ENCODE assay signal across 29 cellular contexts in the genomic region with DNA sequence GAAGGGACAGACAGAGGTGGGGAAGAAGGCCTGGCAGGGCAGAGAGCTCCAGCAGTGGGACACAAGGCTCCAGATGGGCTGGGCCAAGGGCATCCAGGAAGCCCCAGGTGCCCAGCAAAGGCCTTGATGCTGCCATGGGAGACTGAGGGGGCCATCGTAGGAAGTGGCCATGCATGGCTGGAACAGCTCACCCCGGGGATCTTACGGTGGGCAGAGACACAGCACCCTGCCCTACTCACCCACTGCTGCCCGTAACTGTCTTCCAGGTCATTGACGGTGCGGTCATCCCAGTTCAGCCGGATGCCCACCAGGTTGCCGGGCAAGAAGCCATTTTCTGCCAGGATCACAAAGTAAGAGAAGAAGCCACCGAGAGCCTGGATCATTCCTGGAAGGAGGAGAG. TPM values are rescaled to one million over a fixed set of nuclear protein-coding genes. Genes with fewer than 3 reads are reported as not detected.
DNase-seq lines count a peak whose midpoint lies in the region; ATAC-seq, FAIRE-seq and TF ChIP-seq lines count a peak whose summit lies in the region.
"Had no signal": no experiment of that assay in that cellular context is flagged by ENCODE, and none has a peak within 500 bp of the region (broad histone marks: within the 10 kb centered on the region; RNA-seq: fewer than 3 reads in every experiment).

No MANE protein-coding gene starts in this region.

- no peak overlapping the region for H2AFZ ChIP-seq in H1 (ENCODE audit: low read length)

- no peaks in the 10 kb centered on the region for H3K79me1 ChIP-seq in H1 (ENCODE audit: low read depth, low read length)

- no peak overlapping the region for H3K27ac ChIP-seq in H1 (ENCODE audit: low read depth, low read length)
- H3K27ac ChIP-seq in lung (ENCODE audit: low read depth in 1 of 2, low read length in 1 of 2): no peak overlapping the region
- H3K27ac ChIP-seq in aorta (ENCODE audit: low read depth in 1 of 2, low read length in 2 of 2): no peak overlapping the region

- peaks cover 0 to 3% of the 10 kb centered on the region in 2 experiments for H4K20me1 ChIP-seq in H1 (replicated peaks in 1 of 2; ENCODE audit: control insufficient read depth in 1 of 2, insufficient read depth in 2 of 2, low read length in 2 of 2)

- H3K4ac ChIP-seq in H1 (replicated peaks; ENCODE audit: insufficient read length, low read depth, low read length): no peak overlapping the region

- 90% methylated on average over 9 of the region's 9 CpGs; no CpG with 5 or more reads in 1 of the 2 experiments for WGBS in H1 (ENCODE audit: extremely low coverage in 1 of 2, insufficient coverage in 1 of 2, insufficient read length in 1 of 2, insufficient replicate concordance in 2 of 2, low coverage in 1 of 2, low lambda C conversion rate in 2 of 2, missing lambda C conversion rate in 1 of 2), 2 experiments
- WGBS in lung, 2 donors: 93 to 95% methylated on average over 9 of the region's 9 CpGs
- WGBS in aorta, 2 donors: 91 to 94% methylated on average over 9 of the region's 9 CpGs

- no peaks in the 10 kb centered on the region for H3K79me2 ChIP-seq in H1 (ENCODE audit: control insufficient read depth in 1 of 2, insufficient read depth in 2 of 2, low read length in 2 of 2)

- H3K56ac ChIP-seq in H1 (replicated peaks; ENCODE audit: insufficient read length, low read depth, low read length): no peak overlapping the region

- no peak overlapping the region for H3K14ac ChIP-seq in H1 (ENCODE audit: insufficient read length)

- no peak overlapping the region for H2AK5ac ChIP-seq in H1 (ENCODE audit: low read depth, low read length)

- no peak overlapping the region for H2BK120ac ChIP-seq in H1 (replicated peaks; ENCODE audit: low read depth, low read length)

- H3K4me1 ChIP-seq in H1 (replicated peaks in 1 of 4; ENCODE audit: control insufficient read depth in 3 of 4, insufficient read depth in 4 of 4, low read length in 3 of 4) (no peaks in the 10 kb centered on the region), lung (ENCODE audit: control insufficient read depth in 2 of 2, insufficient read depth in 2 of 2, low read length in 2 of 2) (no peaks in the 10 kb centered on the region), aorta (ENCODE audit: control insufficient read depth in 1 of 2, insufficient read depth in 2 of 2, low read length in 2 of 2) (no peaks in the 10 kb centered on the region)

- FAIRE-seq in H1 (lab: Jason Lieb, UNC): no peak
- FAIRE-seq: A204.1, GM12878, GM12892, GM18507 had no signal

- no peak for TF ChIP-seq RAD21 in H1 (IDR thresholded peaks at IDR 0.05 in 1 of 2, conservative IDR thresholded peaks at IDR 0.05 in 1 of 2; ENCODE audit: low read depth in 2 of 2, low read length in 2 of 2)

- no peak overlapping the region for H2BK12ac ChIP-seq in H1 (ENCODE audit: low read depth, low read length)

- no peak overlapping the region for H3K9ac ChIP-seq in H1 (replicated peaks in 1 of 4; ENCODE audit: extremely low read depth in 1 of 4, low read depth in 3 of 4, low read length in 3 of 4)

- no peak overlapping the region for H2BK20ac ChIP-seq in H1 (ENCODE audit: low read length)

- intact Hi-C loops in aorta (cut with DNase I): no loop called here

- H3K4me3 ChIP-seq in H7 (ENCODE audit: insufficient read depth, low read depth, low read length) (no peak overlapping the region), H1 (ENCODE audit: extremely low read depth in 1 of 4, insufficient read depth in 2 of 4, low read depth in 3 of 4, low read length in 4 of 4) (no peak overlapping the region), lung (no peak overlapping the region), aorta (ENCODE audit: low read length in 2 of 2) (no peak overlapping the region)
- H3K4me3 ChIP-seq: GM12878 had no signal

- H4K91ac ChIP-seq in H1 (replicated peaks; ENCODE audit: insufficient read length, low read length): no peak overlapping the region

- H2BK5ac ChIP-seq in H1 (ENCODE audit: low read depth, low read length): no peak overlapping the region

- no peaks in the 10 kb centered on the region for H3K23me2 ChIP-seq in H1 (ENCODE audit: low read depth, low read length)

- POLR2A ChIA-PET in H1 (lab: Charles Lee; ENCODE audit: partially characterized antibody): interaction anchor here (0.8 kb wide), 1 partner anchor 47 kb away, joined by 3 read pairs; no protein-coding TSS in a partner anchor

- H3K18ac ChIP-seq in H1 (ENCODE audit: extremely low read depth, low read length): no peak overlapping the region

- no peak overlapping the region for H4K5ac ChIP-seq in H1 (ENCODE audit: insufficient read length, low read depth, low read length)

- no peaks in the 10 kb centered on the region; the same call in 1 of the 2 replicates for H3K36me3 ChIP-seq in H7 (replicated peaks; ENCODE audit: control insufficient read depth, insufficient read depth, low read length)
- H3K36me3 ChIP-seq in H1 (ENCODE audit: control insufficient read depth in 2 of 4, insufficient read depth in 4 of 4, low read length in 3 of 4): peaks cover 0 to 9% (median 0%) of the 10 kb centered on the region in 4 experiments; a peak in 3 of 8 replicates
- no peaks in the 10 kb centered on the region for H3K36me3 ChIP-seq in lung (ENCODE audit: control insufficient read depth in 2 of 2, insufficient read depth in 2 of 2, low read length in 2 of 2)
- H3K36me3 ChIP-seq in aorta (ENCODE audit: control insufficient read depth in 1 of 2, insufficient read depth in 2 of 2, low read length in 1 of 2): no peaks in the 10 kb centered on the region

- H3K4me2 ChIP-seq in H1 (ENCODE audit: insufficient read depth in 1 of 2, low read depth in 2 of 2, low read length in 2 of 2): no peak overlapping the region

- H2BK15ac ChIP-seq in H1 (ENCODE audit: low read length): no peak overlapping the region

- no peak overlapping the region for H3K23ac ChIP-seq in H1 (ENCODE audit: insufficient read length)

- no peak for TF ChIP-seq EP300 in H1 (IDR thresholded peaks at IDR 0.05; ENCODE audit: borderline replicate concordance in 1 of 2, low read depth in 2 of 2, low read length in 2 of 2)

- no peaks in the 10 kb centered on the region for H3K9me3 ChIP-seq in H1 (ENCODE audit: insufficient read depth in 2 of 2, low read depth in 1 of 2, low read length in 1 of 2)
- H3K9me3 ChIP-seq in lung (ENCODE audit: control insufficient read depth in 2 of 2, insufficient read depth in 1 of 2, low read length in 1 of 2): peaks cover 0 to 7% of the 10 kb centered on the region in 2 donors
- H3K9me3 ChIP-seq in aorta (ENCODE audit: control insufficient read depth, low read length): no peaks in the 10 kb centered on the region

- peak overlapping the region; percentile 38; the same call in 1 of the 2 replicates for H4K8ac ChIP-seq in H1 (ENCODE audit: extremely low read depth, insufficient read depth, low read length)

- ATAC-seq in lung (ENCODE audit: insufficient read depth, low FRiP score) (peak; percentile 27), HG03108 (IDR thresholded peaks at IDR 0.05; ENCODE audit: unreplicated experiment) (no peak), aorta (ENCODE audit: low FRiP score) (no peak)
- ATAC-seq: GM12878 had no signal

- no peak for TF ChIP-seq POLR2A in H1 (IDR thresholded peaks at IDR 0.05; ENCODE audit: control extremely low read depth in 1 of 2, low read depth in 2 of 2, low read length in 2 of 2)

- CTCF ChIA-PET in H1 (lab: Charles Lee; ENCODE audit: partially characterized antibody): interaction anchor here (0.7 kb wide), 1 partner anchor 17 kb away, joined by 3 read pairs; no protein-coding TSS in a partner anchor

- TF ChIP-seq CTCF in H1 (IDR thresholded peaks at IDR 0.05; ENCODE audit: control extremely low read depth in 1 of 3, insufficient read depth in 1 of 3, low read depth in 1 of 3, low read length in 3 of 3): no peak
- no peak for TF ChIP-seq CTCF in lung (IDR thresholded peaks at IDR 0.05; ENCODE audit: control extremely low read depth, extremely low read depth)

- DNase-seq in H7 (peak; percentile 26), H1 (ENCODE audit: low read depth in 1 of 2, low spot score in 2 of 2) (no peak), lung (ENCODE audit: low spot score) (no peak), NCI-H1436 treated with DMSO at 0.1 percent for 48 hours (lab: John Stamatoyannopoulos, UW) (no peak), aorta (no peak)
- no peak for DNase-seq in effector CD4-positive, alpha-beta T cell
- DNase-seq: 8988T; ACHN; C1 segment of cervical spinal cord; CD4-positive, alpha-beta memory T cell; CD4-positive, CD25-positive, alpha-beta regulatory T cell; CD8-positive, alpha-beta memory T cell; COR-L47; DMS 273 treated with DMSO at 0.1 percent for 48 hours; DMS153; DMS53; DMS79; DND-41; EL; GDM1 had no signal

- no peaks in the 10 kb centered on the region for H3K27me3 ChIP-seq in H7 (ENCODE audit: control insufficient read depth, insufficient read depth, low read length)
- no peaks in the 10 kb centered on the region for H3K27me3 ChIP-seq in H1 (replicated peaks in 1 of 4; ENCODE audit: control insufficient read depth in 3 of 4, extremely low read depth in 1 of 4, insufficient read depth in 3 of 4, low read length in 3 of 4)
- no peaks in the 10 kb centered on the region for H3K27me3 ChIP-seq in lung (ENCODE audit: control insufficient read depth, insufficient read depth)
- no peaks in the 10 kb centered on the region for H3K27me3 ChIP-seq in aorta (ENCODE audit: control insufficient read depth in 1 of 2, insufficient read depth in 2 of 2, low read length in 1 of 2)

RNA-seq across cellular contexts. Expression of gene RABAC1, which starts 10.1 kb away (rescaled TPM):
- total RNA-seq in H7 (2014; rRNA removed; shearing (Covaris generic)): 140 and 163 TPM in 2 replicates
- 123 and 124 TPM in 2 replicates for total RNA-seq in H1 (2021; fragmentation: NEBNext Ultra II Directional; extraction: Animal tissue kit (Norgen Biotek cat#: 25700))
- 439 and 585 TPM in 2 replicates for polyA plus RNA-seq in H1 (2011; rRNA removed)
- 282 TPM for polyA plus RNA-seq in H1 (2011; cell fraction: cytosol; rRNA removed)
- polyA plus RNA-seq in H1 (2011; cell fraction: nucleus; rRNA removed): 227 TPM
- polyA plus RNA-seq in H1 (2012, experiment 1 of 2): 99.4 to 181 TPM (median 175 TPM) in 4 replicates
- polyA plus RNA-seq in H1 (2012, experiment 2 of 2): 315 TPM
- 173 TPM for polyA plus RNA-seq in H1 (2013, experiment 1 of 2)
- polyA plus RNA-seq in H1 (2013, experiment 2 of 2): 186 TPM
- 46.7 and 56.4 TPM in 2 replicates for polyA minus RNA-seq in H1 (2011; rRNA and poly(A)+ RNA removed)
- polyA minus RNA-seq in H1 (2011; cell fraction: cytosol; rRNA and poly(A)+ RNA removed): 53.9 TPM
- 41.0 TPM for polyA minus RNA-seq in H1 (2011; cell fraction: nucleus; rRNA and poly(A)+ RNA removed)
- 100 to 1,000 TPM in 1 of 2 donors, 10 to 100 TPM in 1; 87.9 to 284 TPM for total RNA-seq in lung
- polyA plus RNA-seq in lung: 100 to 1,000 TPM; 242 to 291 TPM
- 100 to 1,000 TPM; 175 to 198 TPM for total RNA-seq in aorta
- 100 to 1,000 TPM; 223 to 376 TPM for polyA plus RNA-seq in aorta

RNA-seq across cellular contexts. Expression of gene ATP1A3, which starts 24.8 kb away (rescaled TPM):
- 9.9 and 11.9 TPM in 2 replicates for total RNA-seq in H7 (2014; rRNA removed; shearing (Covaris generic))
- 35.8 and 41.2 TPM in 2 replicates for total RNA-seq in H1 (2021; fragmentation: NEBNext Ultra II Directional; extraction: Animal tissue kit (Norgen Biotek cat#: 25700))
- polyA plus RNA-seq in H1 (2011; rRNA removed): 11.1 and 19.2 TPM in 2 replicates
- 5.9 TPM for polyA plus RNA-seq in H1 (2011; cell fraction: cytosol; rRNA removed)
- 20.8 TPM for polyA plus RNA-seq in H1 (2011; cell fraction: nucleus; rRNA removed)
- polyA plus RNA-seq in H1 (2012, experiment 1 of 2): 30.8 to 45.2 TPM (median 38.2 TPM) in 4 replicates
- 33.0 TPM for polyA plus RNA-seq in H1 (2012, experiment 2 of 2)
- polyA plus RNA-seq in H1 (2013, experiment 1 of 2): 44.9 TPM
- 43.1 TPM for polyA plus RNA-seq in H1 (2013, experiment 2 of 2)
- 24.6 and 27.9 TPM in 2 replicates for polyA minus RNA-seq in H1 (2011; rRNA and poly(A)+ RNA removed)
- 20.7 TPM for polyA minus RNA-seq in H1 (2011; cell fraction: cytosol; rRNA and poly(A)+ RNA removed)
- polyA minus RNA-seq in H1 (2011; cell fraction: nucleus; rRNA and poly(A)+ RNA removed): 10.7 TPM
- total RNA-seq in lung: under 1 TPM; 0.09 to 0.40 TPM
- polyA plus RNA-seq in lung: under 1 TPM; 0.10 to 0.16 TPM
- total RNA-seq in aorta: not detected
- under 1 TPM in 1 of 2 donors, not detected in 1; 0.38 TPM for polyA plus RNA-seq in aorta
- polyA plus RNA-seq: AG04450 had no signal

RNA-seq across cellular contexts. Expression of gene ERFL, which starts 40.9 kb away (rescaled TPM):
- 0.15 TPM in 1 of 2 replicates, not detected in the other for total RNA-seq in H7 (2014; rRNA removed; shearing (Covaris generic))
- not detected in 2 replicates for total RNA-seq in H1 (2021; fragmentation: NEBNext Ultra II Directional; extraction: Animal tissue kit (Norgen Biotek cat#: 25700))
- polyA plus RNA-seq in H1 (2011; rRNA removed) (0.08 and 0.12 TPM in 2 replicates), lung (under 1 TPM; 0.16 to 0.37 TPM), aorta (under 1 TPM in 1 of 2 donors, not detected in 1; 0.46 TPM)
- 0.03 TPM for polyA plus RNA-seq in H1 (2011; cell fraction: cytosol; rRNA removed)
- polyA plus RNA-seq in H1 (2011; cell fraction: nucleus; rRNA removed): 0.33 TPM
- 0.08 to 0.16 TPM (median 0.10 TPM) in 3 of 4 replicates, not detected in the other for polyA plus RNA-seq in H1 (2012, experiment 1 of 2)
- polyA plus RNA-seq in H1 (2012, experiment 2 of 2): not detected
- 0.02 TPM for polyA plus RNA-seq in H1 (2013, experiment 1 of 2)
- polyA plus RNA-seq in H1 (2013, experiment 2 of 2): 0.06 TPM
- not detected in 2 replicates for polyA minus RNA-seq in H1 (2011; rRNA and poly(A)+ RNA removed)
- not detected for polyA minus RNA-seq in H1 (2011; cell fraction: cytosol; rRNA and poly(A)+ RNA removed)
- not detected for polyA minus RNA-seq in H1 (2011; cell fraction: nucleus; rRNA and poly(A)+ RNA removed)
- total RNA-seq in lung (under 1 TPM in 1 of 2 donors, not detected in 1; 0.67 TPM), aorta (under 1 TPM; 0.51 to 0.81 TPM)
- total RNA-seq: Daoy, G401 had no signal
- polyA plus RNA-seq: AG04450; CD14-positive monocyte; CD4-positive, CD25-positive, alpha-beta regulatory T cell; CD8-positive, alpha-beta memory T cell had no signal
